In the genomic region with DNA sequence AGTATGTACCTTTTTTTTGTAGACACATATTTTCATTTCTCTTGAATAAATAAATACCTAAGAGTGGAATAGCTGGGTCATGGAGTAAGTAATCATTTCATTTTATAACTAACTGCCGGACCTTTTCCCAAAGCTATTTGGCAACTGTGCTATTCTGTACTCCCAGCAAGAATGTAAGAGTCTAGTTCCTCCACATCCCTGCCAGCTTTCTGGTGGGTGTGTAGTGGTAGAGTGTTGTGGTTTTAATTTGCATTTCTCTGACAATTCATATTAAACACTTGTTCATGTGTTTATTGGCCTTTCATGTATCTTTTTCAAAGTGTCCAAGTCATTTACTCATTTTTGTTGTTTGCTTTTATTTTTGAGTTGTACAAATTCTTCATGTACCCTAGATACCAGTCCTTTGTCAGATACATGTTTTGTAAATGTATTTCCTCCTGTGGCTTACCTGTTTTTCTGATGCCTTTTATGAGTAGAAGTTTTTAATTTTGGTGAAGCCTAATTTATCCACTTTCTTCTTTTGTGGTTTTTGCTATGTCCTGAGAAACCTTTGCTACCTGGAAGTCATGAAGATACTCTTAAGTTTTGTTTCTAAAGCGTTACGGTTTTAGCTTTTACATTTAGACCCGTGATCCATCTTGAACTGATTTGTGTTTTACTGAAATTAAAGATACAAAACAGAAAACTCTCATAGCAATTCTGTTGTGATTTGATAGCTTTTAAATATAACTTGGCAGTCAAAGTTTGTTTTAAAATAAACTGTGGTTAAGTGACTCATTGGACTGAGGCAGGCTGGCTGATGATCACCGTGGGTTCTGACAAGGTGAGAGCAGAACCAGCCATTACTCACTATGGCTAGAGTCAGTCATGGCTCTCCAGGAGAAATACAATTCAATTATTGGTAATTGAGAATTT, we compare ENCODE assay signal across 8 cellular contexts. TPM values are rescaled to one million over a fixed set of nuclear protein-coding genes. Genes with fewer than 3 reads are reported as not detected.
DNase-seq lines count a peak whose midpoint lies in the region; ATAC-seq and TF ChIP-seq lines count a peak whose summit lies in the region.

No MANE protein-coding gene starts in this region.

- peak overlapping the region; percentile 41 for H3K4me3 Mint-ChIP-seq in progenitor cell of endocrine pancreas (ENCODE audit: low read depth)

- 62 to 65% methylated on average over 5 of the region's 5 CpGs for WGBS in testis, 2 donors

- H3K36me3 Mint-ChIP-seq in progenitor cell of endocrine pancreas (ENCODE audit: insufficient read depth): peaks cover 37% of the 10 kb centered on the region

- H3K27ac Mint-ChIP-seq in progenitor cell of endocrine pancreas: no peak overlapping the region

- H3K36me3 ChIP-seq in HCT116 (ENCODE audit: control insufficient read depth in 1 of 2, insufficient read depth in 2 of 2, low read length in 2 of 2) (no peaks in the 10 kb centered on the region; a peak in 1 of 4 replicates), colonic mucosa (no peaks in the 10 kb centered on the region), testis (ENCODE audit: low read depth, missing control alignments) (no peaks in the 10 kb centered on the region)

- H3K9me2 ChIP-seq in HCT116 (ENCODE audit: insufficient read depth): no peaks in the 10 kb centered on the region

- TF ChIP-seq CTCF in HCT116 (IDR thresholded peaks at IDR 0.05 in 2 of 3, conservative IDR thresholded peaks at IDR 0.05 in 1 of 3; ENCODE audit: borderline replicate concordance in 1 of 3, insufficient read depth in 1 of 3, low read depth in 2 of 3, low read length in 2 of 3) (no peak), colonic mucosa (IDR thresholded peaks at IDR 0.05) (no peak), progenitor cell of endocrine pancreas (IDR thresholded peaks at IDR 0.05; ENCODE audit: unreplicated experiment) (no peak), testis (IDR thresholded peaks at IDR 0.05) (no peak)

- H3K4me1 Mint-ChIP-seq in progenitor cell of endocrine pancreas (ENCODE audit: low read depth): peaks cover 48% of the 10 kb centered on the region

- no peaks in the 10 kb centered on the region for H3K27me3 Mint-ChIP-seq in progenitor cell of endocrine pancreas

- CTCF ChIA-PET in HCT116 (lab: Charles Lee): interaction anchor here (1.4 kb wide), 1 partner anchor 8 kb away, joined by 5 read pairs; a partner anchor contains a TSS

- no peak overlapping the region for H2AFZ ChIP-seq in HCT116 (ENCODE audit: low read depth, low read length, poor library complexity, severe bottlenecking)

- RAD21 ChIA-PET in HCT116 (lab: Charles Lee; ENCODE audit: low non-redundant PET in 1 of 2, low total read pairs in 2 of 2, uncharacterized antibody in 2 of 2, unreplicated experiment in 2 of 2): no interaction called here

- BruUV-seq in HCT116 (replicated peaks; lab: Mats Ljungman, UMichigan): no TSS peak

- peaks cover 40% of the 10 kb centered on the region for H3K79me2 ChIP-seq in HCT116 (ENCODE audit: insufficient read depth, low read length)

- H4K20me1 ChIP-seq in HCT116 (ENCODE audit: insufficient read depth): no peaks in the 10 kb centered on the region; the same call in 1 of the 2 replicates

- no peak for TF ChIP-seq POLR2A in HCT116 (IDR thresholded peaks at IDR 0.05; ENCODE audit: borderline replicate concordance, extremely low read depth, insufficient read depth, insufficient read length)
- no peak for TF ChIP-seq POLR2A in testis (IDR thresholded peaks at IDR 0.05)

- H3K4me1 ChIP-seq in HCT116 (ENCODE audit: control insufficient read depth in 1 of 2, insufficient read depth in 2 of 2, low read length in 2 of 2) (peaks cover 11 to 20% of the 10 kb centered on the region in 2 experiments), colonic mucosa (peaks cover 33% of the 10 kb centered on the region), testis (peaks cover 44% of the 10 kb centered on the region)

- no peaks in the 10 kb centered on the region for H3K27me3 ChIP-seq in HCT116 (ENCODE audit: insufficient read depth, low read length)
- H3K27me3 ChIP-seq in colonic mucosa: no peaks in the 10 kb centered on the region
- no peaks in the 10 kb centered on the region for H3K27me3 ChIP-seq in testis

- H3K9me3 ChIP-seq in HCT116 (ENCODE audit: control insufficient read depth in 1 of 2, insufficient read depth in 1 of 2, low read depth in 1 of 2, low read length in 2 of 2): no peaks in the 10 kb centered on the region
- no peaks in the 10 kb centered on the region for H3K9me3 ChIP-seq in colonic mucosa
- no peaks in the 10 kb centered on the region for H3K9me3 ChIP-seq in testis

- POLR2A ChIA-PET in HCT116 (lab: Charles Lee): interaction anchor here (1.9 kb wide), 1 partner anchor 9 kb away, joined by 7 read pairs; a partner anchor contains a TSS

- intact Hi-C loops in HCT116 (cut with micrococcal nuclease) (no loop called here), colonic mucosa (cut with DNase I) (loop anchor here (10.0 kb wide), 1 partner anchor 48 kb away; no protein-coding TSS in a partner anchor), testis (cut with DNase I; ENCODE audit: low total_unique reads) (no loop called here)

- ATAC-seq in HCT116: peak; percentile 84
- no peak for ATAC-seq in GM21717 (IDR thresholded peaks at IDR 0.05; ENCODE audit: unreplicated experiment)
- ATAC-seq in GM21367 (IDR thresholded peaks at IDR 0.05; ENCODE audit: unreplicated experiment): no peak
- no peak for ATAC-seq in HG02970 (IDR thresholded peaks at IDR 0.05; ENCODE audit: low FRiP score, unreplicated experiment)

- TF ChIP-seq RAD21 in HCT116 (IDR thresholded peaks at IDR 0.05; ENCODE audit: low read depth): no peak

- H3K4me3 ChIP-seq in HCT116 (replicated peaks in 1 of 2; ENCODE audit: low read depth in 1 of 2, low read length in 2 of 2) (no peak overlapping the region; a peak in 1 of 4 replicates), colonic mucosa (no peak overlapping the region), testis (no peak overlapping the region)

- no peaks in the 10 kb centered on the region for H3K9me3 Mint-ChIP-seq in progenitor cell of endocrine pancreas (ENCODE audit: low read depth)

- H3K4me2 ChIP-seq in HCT116 (ENCODE audit: low read length): peak overlapping the region; percentile 47

- H3K9ac ChIP-seq in HCT116 (ENCODE audit: low read length) (no peak overlapping the region), colonic mucosa (ENCODE audit: low read depth in 2 of 2, low read length in 2 of 2) (peak overlapping the region in 1 of 2 donors; percentile 19)

- H3K27ac ChIP-seq in HCT116 (ENCODE audit: low read depth, low read length): peak overlapping the region; percentile 3; the same call in 1 of the 2 replicates
- peak overlapping the region; percentile 31 for H3K27ac ChIP-seq in colonic mucosa
- H3K27ac ChIP-seq in testis: no peak overlapping the region

- DNase-seq in HCT116 (ENCODE audit: low read depth, low spot score) (peak; percentile 21), T-helper 22 cell (ENCODE audit: low read depth) (peak; percentile 58), colonic mucosa (no peak), progenitor cell of endocrine pancreas (ENCODE audit: low spot score, unreplicated experiment) (no peak), testis (no peak)

TF ChIP-seq in HCT116, 20 proteins besides CTCF, POLR2A, EP300 and RAD21:
- TF ChIP-seq SIN3A (IDR thresholded peaks at IDR 0.05; ENCODE audit: low read depth) (no peak), JUND (IDR thresholded peaks at IDR 0.05) (peak; percentile 30), FOSL1 (IDR thresholded peaks at IDR 0.05; ENCODE audit: low read depth) (peak; percentile 63), YY1 (IDR thresholded peaks at IDR 0.05; ENCODE audit: extremely low read depth, insufficient replicate concordance, low read depth, low read length) (no peak), ELF1 (IDR thresholded peaks at IDR 0.05; ENCODE audit: borderline replicate concordance, low read depth) (no peak), SP1 (IDR thresholded peaks at IDR 0.05; ENCODE audit: low read depth) (peak; percentile 9; the same call in 1 of the 2 replicates)
- TF ChIP-seq, protein P1, sequence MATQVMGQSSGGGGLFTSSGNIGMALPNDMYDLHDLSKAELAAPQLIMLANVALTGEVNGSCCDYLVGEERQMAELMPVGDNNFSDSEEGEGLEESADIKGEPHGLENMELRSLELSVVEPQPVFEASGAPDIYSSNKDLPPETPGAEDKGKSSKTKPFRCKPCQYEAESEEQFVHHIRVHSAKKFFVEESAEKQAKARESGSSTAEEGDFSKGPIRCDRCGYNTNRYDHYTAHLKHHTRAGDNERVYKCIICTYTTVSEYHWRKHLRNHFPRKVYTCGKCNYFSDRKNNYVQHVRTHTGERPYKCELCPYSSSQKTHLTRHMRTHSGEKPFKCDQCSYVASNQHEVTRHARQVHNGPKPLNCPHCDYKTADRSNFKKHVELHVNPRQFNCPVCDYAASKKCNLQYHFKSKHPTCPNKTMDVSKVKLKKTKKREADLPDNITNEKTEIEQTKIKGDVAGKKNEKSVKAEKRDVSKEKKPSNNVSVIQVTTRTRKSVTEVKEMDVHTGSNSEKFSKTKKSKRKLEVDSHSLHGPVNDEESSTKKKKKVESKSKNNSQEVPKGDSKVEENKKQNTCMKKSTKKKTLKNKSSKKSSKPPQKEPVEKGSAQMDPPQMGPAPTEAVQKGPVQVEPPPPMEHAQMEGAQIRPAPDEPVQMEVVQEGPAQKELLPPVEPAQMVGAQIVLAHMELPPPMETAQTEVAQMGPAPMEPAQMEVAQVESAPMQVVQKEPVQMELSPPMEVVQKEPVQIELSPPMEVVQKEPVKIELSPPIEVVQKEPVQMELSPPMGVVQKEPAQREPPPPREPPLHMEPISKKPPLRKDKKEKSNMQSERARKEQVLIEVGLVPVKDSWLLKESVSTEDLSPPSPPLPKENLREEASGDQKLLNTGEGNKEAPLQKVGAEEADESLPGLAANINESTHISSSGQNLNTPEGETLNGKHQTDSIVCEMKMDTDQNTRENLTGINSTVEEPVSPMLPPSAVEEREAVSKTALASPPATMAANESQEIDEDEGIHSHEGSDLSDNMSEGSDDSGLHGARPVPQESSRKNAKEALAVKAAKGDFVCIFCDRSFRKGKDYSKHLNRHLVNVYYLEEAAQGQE (IDR thresholded peaks at IDR 0.05; ENCODE audit: low read depth): no peak
- TF ChIP-seq, protein P2, sequence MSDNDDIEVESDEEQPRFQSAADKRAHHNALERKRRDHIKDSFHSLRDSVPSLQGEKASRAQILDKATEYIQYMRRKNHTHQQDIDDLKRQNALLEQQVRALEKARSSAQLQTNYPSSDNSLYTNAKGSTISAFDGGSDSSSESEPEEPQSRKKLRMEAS (IDR thresholded peaks at IDR 0.05): no peak

RNA-seq across cellular contexts. Expression of a gene that starts 7.9 kb away (rescaled TPM):
- total RNA-seq in HCT116 (2021; ENCODE audit: unreplicated experiment) (10.6 TPM), colonic mucosa (10 to 100 TPM; 23.9 to 32.2 TPM), progenitor cell of endocrine pancreas (59.0 and 81.1 TPM in 2 replicates), testis (10 to 100 TPM; 39.1 to 48.1 TPM)
- 8.3 and 9.9 TPM in 2 replicates for polyA plus RNA-seq in HCT116 (2012)
- 45.0 TPM for polyA plus RNA-seq in testis (ENCODE audit: insufficient read depth, low read depth, low replicate concordance)

Comparison
In these comparisons a context has a peak if more than half of its experiments do, and no peak if none do; other contexts are left out.
1. DNase-seq: peak in HCT116 (single experiment) and T-helper 22 cell (single experiment); none in colonic mucosa (single experiment), progenitor cell of endocrine pancreas (single experiment) and testis (single experiment).
2. H3K27ac ChIP-seq: peak in HCT116 (single experiment) and colonic mucosa (single experiment); none in testis (0 of 2).